In genomic region chr3:39295184-39295775, GRCh38 we compare ENCODE assay signal across 13 cellular contexts. TPM values are rescaled to one million over a fixed set of nuclear protein-coding genes. Genes with fewer than 3 reads are reported as not detected.
DNase-seq lines count a peak whose midpoint lies in the region; ATAC-seq and TF ChIP-seq lines count a peak whose summit lies in the region.
"Had no signal": no experiment of that assay in that cellular context is flagged by ENCODE, and none has a peak within 500 bp of the region (broad histone marks: within the 10 kb centered on the region; RNA-seq: fewer than 3 reads in every experiment).

No MANE protein-coding gene starts in this region.

- peaks cover 15 to 18% of the 10 kb centered on the region in 2 experiments for H3K9me3 ChIP-seq in CD4-positive, CD25-positive, alpha-beta regulatory T cell (ENCODE audit: control insufficient read depth in 2 of 2, low read length in 2 of 2)
- H3K9me3 ChIP-seq in CD4-positive, alpha-beta memory T cell (ENCODE audit: control insufficient read depth in 1 of 2, low read length in 2 of 2): no peaks in the 10 kb centered on the region

- H3K4me1 Mint-ChIP-seq in CD4-positive, CD25-positive, alpha-beta regulatory T cell: peaks cover 10 to 51% (median 31%) of the 10 kb centered on the region in 4 donors
- peaks cover 10 to 30% (median 20%) of the 10 kb centered on the region in 4 donors for H3K4me1 Mint-ChIP-seq in CD4-positive, alpha-beta memory T cell

- H3K4me1 ChIP-seq in CD4-positive, CD25-positive, alpha-beta regulatory T cell (ENCODE audit: control insufficient read depth, insufficient read depth, low read length, poor library complexity, severe bottlenecking): peaks cover 28% of the 10 kb centered on the region
- peaks cover 11% of the 10 kb centered on the region for H3K4me1 ChIP-seq in CD4-positive, alpha-beta memory T cell (ENCODE audit: insufficient read depth, low read length)
- H3K4me1 ChIP-seq: left ventricle myocardium inferior, right atrium auricular region had no signal

- TF ChIP-seq POLR2A in lower leg skin (IDR thresholded peaks at IDR 0.05): no peak

- H3K27ac Mint-ChIP-seq in CD4-positive, CD25-positive, alpha-beta regulatory T cell: peak overlapping the region; percentile 93 to 95 (median 95)
- H3K27ac Mint-ChIP-seq in CD4-positive, alpha-beta memory T cell: peak overlapping the region in 3 of 7 donors; percentile 89 to 91 (median 90)

- peak overlapping the region; percentile 4 to 76 (median 38) for H3K4me3 Mint-ChIP-seq in CD4-positive, CD25-positive, alpha-beta regulatory T cell
- H3K4me3 Mint-ChIP-seq in CD4-positive, alpha-beta memory T cell: peak overlapping the region in 3 of 8 donors; percentile 3 to 35 (median 13)

- intact Hi-C loops in CD4-positive, alpha-beta memory T cell (cut with micrococcal nuclease): no loop called here
- intact Hi-C loops in lower leg skin (cut with DNase I; ENCODE audit: low total_unique reads): no loop called here

- TF ChIP-seq CTCF in lower leg skin (IDR thresholded peaks at IDR 0.05): no peak

- POLR2A ChIA-PET in CD4-positive, alpha-beta memory T cell (lab: Charles Lee; ENCODE audit: partially characterized antibody): no interaction called here

- CTCF ChIA-PET in CD4-positive, alpha-beta memory T cell (lab: Charles Lee; ENCODE audit: partially characterized antibody): interaction anchor here (1.3 to 18.4 kb wide), 5 partner anchors 16 to 171 kb away, joined by 3 to 471 read pairs (median 106); partner anchors contain the start of genes CX3CR1 and XIRP1

- peak overlapping the region; percentile 69 for H3K27ac ChIP-seq in CD4-positive, CD25-positive, alpha-beta regulatory T cell (ENCODE audit: insufficient read depth, low read length, poor library complexity, severe bottlenecking)
- H3K27ac ChIP-seq in CD4-positive, alpha-beta memory T cell (ENCODE audit: low read depth, low read length): no peak overlapping the region
- H3K27ac ChIP-seq: epithelial cell of prostate, left ventricle myocardium inferior, right atrium auricular region had no signal

- no peak for ATAC-seq in CD4-positive, CD25-positive, alpha-beta regulatory T cell (ENCODE audit: low read depth in 2 of 2)
- ATAC-seq in GM18870 (IDR thresholded peaks at IDR 0.05; ENCODE audit: unreplicated experiment) (peak; percentile 94), GM21825 (IDR thresholded peaks at IDR 0.05; ENCODE audit: unreplicated experiment) (peak; percentile 78), HG03439 (IDR thresholded peaks at IDR 0.05; ENCODE audit: unreplicated experiment) (peak; percentile 84)

- H3K36me3 Mint-ChIP-seq in CD4-positive, CD25-positive, alpha-beta regulatory T cell: peaks cover 14% of the 10 kb centered on the region
- peaks cover 9 to 15% of the 10 kb centered on the region in 2 donors for H3K36me3 Mint-ChIP-seq in CD4-positive, alpha-beta memory T cell

- H3K36me3 ChIP-seq in CD4-positive, CD25-positive, alpha-beta regulatory T cell (ENCODE audit: control insufficient read depth, insufficient read depth, low read length): no peaks in the 10 kb centered on the region
- H3K36me3 ChIP-seq in CD4-positive, alpha-beta memory T cell (ENCODE audit: insufficient read depth, low read length): no peaks in the 10 kb centered on the region
- H3K36me3 ChIP-seq: left ventricle myocardium inferior, right atrium auricular region had no signal

- peak in 1 of 3 donors; percentile 47 for DNase-seq in CD4-positive, CD25-positive, alpha-beta regulatory T cell
- no peak for DNase-seq in kidney glomerular epithelial cell (lab: John Stamatoyannopoulos, UW)
- no peak for DNase-seq in CD4-positive, alpha-beta memory T cell
- no peak for DNase-seq in GM19238 (ENCODE audit: insufficient read length, low spot score)
- DNase-seq in lower leg skin (ENCODE audit: low spot score in 2 of 2): no peak
- DNase-seq: AML-193, left ventricle myocardium inferior, NCI-H82 had no signal

- H3K27me3 Mint-ChIP-seq in CD4-positive, CD25-positive, alpha-beta regulatory T cell: no peaks in the 10 kb centered on the region
- H3K27me3 Mint-ChIP-seq in CD4-positive, alpha-beta memory T cell: peaks cover 0 to 1% of the 10 kb centered on the region in 2 donors

- H3K27me3 ChIP-seq in CD4-positive, CD25-positive, alpha-beta regulatory T cell (ENCODE audit: control insufficient read depth, insufficient read depth, low read length): no peaks in the 10 kb centered on the region
- no peaks in the 10 kb centered on the region for H3K27me3 ChIP-seq in CD4-positive, alpha-beta memory T cell (ENCODE audit: insufficient read depth, low read length)
- H3K27me3 ChIP-seq: right atrium auricular region had no signal

- peak overlapping the region; percentile 51 for H3K4me3 ChIP-seq in CD4-positive, CD25-positive, alpha-beta regulatory T cell (ENCODE audit: low read depth, low read length)
- no peak overlapping the region for H3K4me3 ChIP-seq in CD4-positive, alpha-beta memory T cell (ENCODE audit: low read length in 2 of 2)
- no peak overlapping the region for H3K4me3 ChIP-seq in lower leg skin (ENCODE audit: low read depth, poor library complexity, severe bottlenecking)
- H3K4me3 ChIP-seq: left ventricle myocardium inferior, right atrium auricular region had no signal

- WGBS in lower leg skin, 2 donors: 85 to 88% methylated on average over 5 of the region's 5 CpGs

- H3K9me3 Mint-ChIP-seq in CD4-positive, CD25-positive, alpha-beta regulatory T cell: peaks cover 0 to 20% (median 8%) of the 10 kb centered on the region in 7 donors
- H3K9me3 Mint-ChIP-seq in CD4-positive, alpha-beta memory T cell: peaks cover 0 to 20% (median 18%) of the 10 kb centered on the region in 8 donors

RNA-seq across cellular contexts. Expression of gene CX3CR1, which starts 15.4 kb away (rescaled TPM):
- total RNA-seq in CD4-positive, CD25-positive, alpha-beta regulatory T cell: 1.0 TPM
- 1 to 10 TPM; 1.1 to 2.2 (median 1.7) TPM for polyA plus RNA-seq in CD4-positive, CD25-positive, alpha-beta regulatory T cell
- total RNA-seq in CD4-positive, alpha-beta memory T cell: under 1 TPM; 0.29 to 0.33 TPM
- 1 to 10 TPM; 1.6 to 3.7 TPM for polyA plus RNA-seq in CD4-positive, alpha-beta memory T cell
- total RNA-seq in lower leg skin: 1 to 10 TPM in 2 of 4 donors, under 1 TPM in 2; 0.23 to 1.5 (median 0.97) TPM

RNA-seq across cellular contexts. Expression of gene CCR8, which starts 34.2 kb away (rescaled TPM):
- total RNA-seq in CD4-positive, CD25-positive, alpha-beta regulatory T cell: 87.2 TPM
- 10 to 100 TPM; 33.6 to 61.6 (median 52.1) TPM for polyA plus RNA-seq in CD4-positive, CD25-positive, alpha-beta regulatory T cell
- 1 to 10 TPM; 5.3 to 6.9 TPM for total RNA-seq in CD4-positive, alpha-beta memory T cell
- 10 to 100 TPM in 1 of 2 donors, 1 to 10 TPM in 1; 5.6 to 12.3 TPM for polyA plus RNA-seq in CD4-positive, alpha-beta memory T cell
- total RNA-seq in lower leg skin: not detected
- total RNA-seq: left ventricle myocardium inferior, right atrium auricular region had no signal

Comparison
In these comparisons a context has a peak if more than half of its experiments do, and no peak if none do; other contexts are left out.
1. ATAC-seq: peak in GM18870 (single experiment), GM21825 (single experiment) and HG03439 (single experiment); none in CD4-positive, CD25-positive, alpha-beta regulatory T cell (0 of 2).
2. RNA of gene CCR8, which starts 34.2 kb away (total RNA-seq): 87.2 TPM in CD4-positive, CD25-positive, alpha-beta regulatory T cell (single experiment); 5.3 to 6.9 TPM in CD4-positive, alpha-beta memory T cell and not detected in lower leg skin; every median in the first group is over 10 times any median in the second.